In the genomic region with DNA sequence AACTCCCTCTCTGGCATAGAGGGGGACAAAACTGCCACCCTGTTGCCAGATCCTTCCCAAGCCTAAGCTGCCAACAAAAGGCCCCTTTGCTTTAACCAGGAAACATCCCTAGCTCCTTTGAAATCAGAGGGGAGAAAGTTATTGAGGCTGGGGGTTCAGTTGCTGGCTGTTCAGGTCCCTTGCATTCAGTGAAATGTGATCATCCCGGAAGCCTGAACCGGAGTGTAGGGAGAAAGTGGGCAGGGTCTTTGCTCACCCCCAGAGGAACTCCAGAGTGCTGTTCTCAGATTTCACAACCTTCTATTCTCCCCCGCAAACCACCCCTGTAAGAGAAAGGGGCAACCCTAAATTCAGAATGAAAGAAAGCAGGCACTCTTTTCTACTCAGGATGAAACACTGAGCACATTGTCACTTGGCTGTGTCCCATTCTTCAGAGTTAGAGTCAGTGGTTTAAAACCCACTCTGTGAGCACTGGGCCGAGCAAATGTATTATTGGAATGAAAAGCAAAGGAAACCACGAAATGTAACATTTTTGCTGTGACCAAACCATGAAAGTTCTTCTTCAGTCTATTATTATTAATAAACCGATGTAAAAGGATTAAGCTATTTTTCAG, we compare ENCODE assay signal across 15 cellular contexts.
DNase-seq lines count a peak whose midpoint lies in the region; ATAC-seq lines count a peak whose summit lies in the region.
"Had no signal": no experiment of that assay in that cellular context is flagged by ENCODE, and none has a peak within 500 bp of the region (broad histone marks: within the 10 kb centered on the region; RNA-seq: fewer than 3 reads in every experiment).

No MANE protein-coding gene starts in this region.

- no peaks in the 10 kb centered on the region for H3K9me3 ChIP-seq in iPS-20b (ENCODE audit: insufficient read depth, low read depth, low read length)

- no peak overlapping the region for H3K27ac Mint-ChIP-seq in activated T-cell treated with anti-CD3 and anti-CD28 coated beads, Interleukin-2, amount 50 U/mL, for 24 hours
- H3K27ac Mint-ChIP-seq: stimulated activated naive CD8-positive, alpha-beta T cell treated with anti-CD3 and anti-CD28 coated beads, Interleukin-15, Interleukin-2, amounts not matched to agents 100 ng/mL and 50 ng/mL, for 24 hours; T-cell had no signal

- H3K27ac ChIP-seq in iPS-20b (ENCODE audit: low read length), result no peak overlapping the region
- H3K27ac ChIP-seq: left ventricle myocardium inferior, parathyroid adenoma had no signal

- ATAC-seq in GM21529 (IDR thresholded peaks at IDR 0.05; ENCODE audit: unreplicated experiment) (peak; percentile 64), HG03442 (IDR thresholded peaks at IDR 0.05; ENCODE audit: unreplicated experiment) (peak; percentile 61)
- ATAC-seq: T-cell had no signal

- H3K9ac ChIP-seq in iPS-20b (ENCODE audit: low read depth, low read length), result peak overlapping the region; percentile 29; the same call in 1 of the 2 replicates
- H3K9ac ChIP-seq: parathyroid adenoma had no signal

- peaks cover 9% of the 10 kb centered on the region; the same call in 1 of the 2 replicates for H3K4me1 ChIP-seq in iPS-20b (ENCODE audit: insufficient read depth, low read length)
- H3K4me1 ChIP-seq: left ventricle myocardium inferior, parathyroid adenoma had no signal

- H3K27me3 Mint-ChIP-seq in activated T-cell treated with anti-CD3 and anti-CD28 coated beads, Interleukin-2, amount 50 U/mL, for 24 hours, result no peaks in the 10 kb centered on the region
- H3K27me3 Mint-ChIP-seq: stimulated activated naive CD8-positive, alpha-beta T cell treated with anti-CD3 and anti-CD28 coated beads, Interleukin-15, Interleukin-2, amounts not matched to agents 100 ng/mL and 50 ng/mL, for 24 hours; T-cell had no signal

- no peaks in the 10 kb centered on the region for H3K36me3 ChIP-seq in iPS-20b (ENCODE audit: insufficient read depth, low read depth, low read length)
- H3K36me3 ChIP-seq: left ventricle myocardium inferior had no signal

- no peaks in the 10 kb centered on the region for H3K27me3 ChIP-seq in iPS-20b (ENCODE audit: insufficient read depth, low read length)

- DNase-seq in GM03348 (ENCODE audit: low spot score) (peak; percentile 28), C1 segment of cervical spinal cord (lab: John Stamatoyannopoulos, UW) (no peak), NCI-H345 treated with DMSO at 0.1 percent for 48 hours (lab: John Stamatoyannopoulos, UW; ENCODE audit: unreplicated experiment) (no peak)
- DNase-seq in activated CD4-positive, alpha-beta T cell treated with anti-CD3 and anti-CD28 coated beads, Interleukin-2, amount 50 U/mL, for 4 hours, result no peak
- DNase-seq in activated T-cell treated with anti-CD3 and anti-CD28 coated beads, Interleukin-2, amount 50 U/mL, for 24 hours, result no peak
- DNase-seq: activated CD4-positive, alpha-beta T cell treated with anti-CD3 and anti-CD28 coated beads for 4 hours; activated naive CD4-positive, alpha-beta T cell treated with anti-CD3 and anti-CD28 coated beads for 36 hours; left ventricle myocardium inferior; NCI-H1105 treated with DMSO at 0.1 percent for 48 hours; T-cell had no signal

- H3K4me3 Mint-ChIP-seq in activated T-cell treated with anti-CD3 and anti-CD28 coated beads, Interleukin-2, amount 50 U/mL, for 24 hours, result no peak overlapping the region
- H3K4me3 Mint-ChIP-seq: activated naive CD4-positive, alpha-beta T cell treated with anti-CD3 and anti-CD28 coated beads for 36 hours; stimulated activated naive CD8-positive, alpha-beta T cell treated with anti-CD3 and anti-CD28 coated beads, Interleukin-15, Interleukin-2, amounts not matched to agents 100 ng/mL and 50 ng/mL, for 24 hours; T-cell had no signal

- peaks cover 8% of the 10 kb centered on the region for H3K9me3 Mint-ChIP-seq in activated T-cell treated with anti-CD3 and anti-CD28 coated beads, Interleukin-2, amount 50 U/mL, for 24 hours
- H3K9me3 Mint-ChIP-seq: stimulated activated naive CD8-positive, alpha-beta T cell treated with anti-CD3 and anti-CD28 coated beads, Interleukin-15, Interleukin-2, amounts not matched to agents 100 ng/mL and 50 ng/mL, for 24 hours had no signal

- H3K4me1 Mint-ChIP-seq in activated T-cell treated with anti-CD3 and anti-CD28 coated beads, Interleukin-2, amount 50 U/mL, for 24 hours (ENCODE audit: low read depth), result peaks cover 2% of the 10 kb centered on the region
- H3K4me1 Mint-ChIP-seq: T-cell had no signal

- peak overlapping the region; percentile 2; the same call in 1 of the 2 replicates for H3K4me3 ChIP-seq in iPS-20b (ENCODE audit: low read length)
- H3K4me3 ChIP-seq: left ventricle myocardium inferior had no signal

- H3K36me3 Mint-ChIP-seq in activated T-cell treated with anti-CD3 and anti-CD28 coated beads, Interleukin-2, amount 50 U/mL, for 24 hours (ENCODE audit: low read depth), result no peaks in the 10 kb centered on the region
